Comparison of ENCODE assay signal across 15 cellular contexts in genomic region chr13:41071775-41072174, GRCh38. TPM values are rescaled to one million over a fixed set of nuclear protein-coding genes. Genes with fewer than 3 reads are reported as not detected.
DNase-seq lines count a peak whose midpoint lies in the region; ATAC-seq and TF ChIP-seq lines count a peak whose summit lies in the region.
"Had no signal": no experiment of that assay in that cellular context is flagged by ENCODE, and none has a peak within 500 bp of the region (broad histone marks: within the 10 kb centered on the region; RNA-seq: fewer than 3 reads in every experiment).

No MANE protein-coding gene starts in this region.

- H3K4me2 ChIP-seq in mammary epithelial cell (ENCODE audit: insufficient read depth, low read depth, low read length) = no peak overlapping the region
- H3K4me2 ChIP-seq: A549 had no signal

- no peak overlapping the region for H2AFZ ChIP-seq in mammary epithelial cell (ENCODE audit: low read depth, low read length)

- peaks cover 4% of the 10 kb centered on the region for H3K79me2 ChIP-seq in mammary epithelial cell (ENCODE audit: insufficient read depth, low read length)

- no peaks in the 10 kb centered on the region for H4K20me1 ChIP-seq in mammary epithelial cell (ENCODE audit: insufficient read depth, low read length)

- H3K27me3 ChIP-seq in adrenal gland (no peaks in the 10 kb centered on the region), vagina (no peaks in the 10 kb centered on the region), mammary epithelial cell (ENCODE audit: insufficient read depth, low read length) (no peaks in the 10 kb centered on the region)
- H3K27me3 ChIP-seq: BE2C had no signal

- H3K27ac ChIP-seq in adrenal gland = no peak overlapping the region
- H3K27ac ChIP-seq in vagina = peak overlapping the region; percentile 10
- H3K27ac ChIP-seq in mammary epithelial cell (ENCODE audit: insufficient read depth, low read depth, low read length) = no peak overlapping the region
- H3K27ac ChIP-seq: A549, C4-2B had no signal

- intact Hi-C loops in adrenal gland (cut with DNase I) (loop anchor here in 1 of 2 donors (10.0 kb wide), 1 partner anchor 163 kb away; no protein-coding TSS in a partner anchor), vagina (cut with DNase I) (loop anchor here (10.0 kb wide), 1 partner anchor 153 kb away; no protein-coding TSS in a partner anchor), mammary epithelial cell (cut with micrococcal nuclease) (no loop called here)

- BruUV-seq in mammary epithelial cell (replicated peaks; lab: Mats Ljungman, UMichigan) = no TSS peak

- H3K4me1 ChIP-seq in adrenal gland (replicated peaks in 1 of 2) (no peaks in the 10 kb centered on the region), vagina (no peaks in the 10 kb centered on the region), mammary epithelial cell (ENCODE audit: insufficient read depth, low read length) (no peaks in the 10 kb centered on the region)
- H3K4me1 ChIP-seq: A549, BE2C had no signal

- peak; percentile 58 for ATAC-seq in omental fat pad (ENCODE audit: low FRiP score)
- no peak for ATAC-seq in HG03457 (IDR thresholded peaks at IDR 0.05; ENCODE audit: unreplicated experiment)
- ATAC-seq: A549 had no signal

- TF ChIP-seq POLR2A in adrenal gland (IDR thresholded peaks at IDR 0.05) = no peak
- no peak for TF ChIP-seq POLR2A in vagina (IDR thresholded peaks at IDR 0.05)

- dilution Hi-C loops in mammary epithelial cell (cut with HindIII; ENCODE audit: low sequenced_read_pairs) = no loop called here

- TF ChIP-seq CTCF in adrenal gland (IDR thresholded peaks at IDR 0.05) (no peak), fibroblast of mammary gland (conservative IDR thresholded peaks at IDR 0.05; ENCODE audit: control insufficient read depth, insufficient read depth, low read depth, low read length) (no peak), omental fat pad (IDR thresholded peaks at IDR 0.05) (no peak), vagina (IDR thresholded peaks at IDR 0.05) (no peak), mammary epithelial cell (conservative IDR thresholded peaks at IDR 0.05 in 1 of 2, IDR thresholded peaks at IDR 0.05 in 1 of 2; ENCODE audit: extremely low read depth in 1 of 2, insufficient read depth in 1 of 2, low read depth in 1 of 2, low read length in 2 of 2) (no peak)

- in situ Hi-C loops in mammary epithelial cell (cut with MboI; ENCODE audit: low sequenced_read_pairs in 2 of 2) = loop anchor here in 1 of 2 donors (10.0 kb wide), 1 partner anchor 143 kb away; no protein-coding TSS in a partner anchor

- CTCF ChIA-PET in mammary epithelial cell (lab: Charles Lee; ENCODE audit: low non-redundant PET) = interaction anchor here (0.6 kb wide), 1 partner anchor 14 kb away, joined by 5 read pairs; no protein-coding TSS in a partner anchor

- DNase-seq in adrenal gland (peak in 5 of 7 donors; percentile 38 to 75 (median 61)), fibroblast of mammary gland (ENCODE audit: low read depth) (peak; percentile 34), omental fat pad (ENCODE audit: low spot score) (no peak), vagina (ENCODE audit: extremely low spot score in 2 of 2) (no peak), DMS53 (lab: John Stamatoyannopoulos, UW) (no peak), mammary epithelial cell (no peak)
- DNase-seq: BE2C; CD4-positive, alpha-beta memory T cell; DMS79 treated with DMSO at 0.1 percent for 48 hours; GDM1; GOT3; H9 had no signal

- no peak overlapping the region for H3K9ac ChIP-seq in mammary epithelial cell (ENCODE audit: insufficient read depth, low read length)

- WGBS in adrenal gland, 4 donors = 52 to 68% (median 59%) methylated on average over 7 of the region's 7 CpGs
- 82% methylated on average over 6 of the region's 7 CpGs for WGBS in mammary epithelial cell (ENCODE audit: low coverage, missing lambda C conversion rate)

- H3K4me3 ChIP-seq in adrenal gland = no peak overlapping the region
- H3K4me3 ChIP-seq in fibroblast of mammary gland (ENCODE audit: control insufficient read depth, low read depth, low read length) = no peak overlapping the region
- no peak overlapping the region for H3K4me3 ChIP-seq in vagina
- no peak overlapping the region for H3K4me3 ChIP-seq in mammary epithelial cell (replicated peaks in 1 of 3; ENCODE audit: insufficient read depth in 1 of 3, low read depth in 2 of 3, low read length in 3 of 3)
- H3K4me3 ChIP-seq: A549 had no signal

- H3K36me3 ChIP-seq in adrenal gland (replicated peaks in 1 of 2) (peaks cover 0 to 86% of the 10 kb centered on the region in 2 donors), vagina (peaks cover 0 to 87% of the 10 kb centered on the region in 2 donors), mammary epithelial cell (ENCODE audit: insufficient read depth, low read length) (peaks cover 46% of the 10 kb centered on the region)

- H3K9me3 ChIP-seq in adrenal gland (replicated peaks in 1 of 3) (no peaks in the 10 kb centered on the region), vagina (no peaks in the 10 kb centered on the region), mammary epithelial cell (replicated peaks; ENCODE audit: insufficient read depth, low read length) (no peaks in the 10 kb centered on the region)
- H3K9me3 ChIP-seq: A549, BE2C had no signal

RNA-seq across cellular contexts. Expression of gene WBP4, which starts 10.5 kb away (rescaled TPM):
- 10 to 100 TPM in 5 of 8 donors, 1 to 10 TPM in 3; 8.1 to 19.1 (median 11.5) TPM for total RNA-seq in adrenal gland
- 10 to 100 TPM; 21.2 to 28.5 (median 28.0) TPM for polyA plus RNA-seq in adrenal gland
- total RNA-seq in omental fat pad = 10 to 100 TPM; 11.4 to 14.5 (median 11.8) TPM
- total RNA-seq in vagina = 13.5 TPM
- total RNA-seq in mammary epithelial cell = 10 to 100 TPM in 1 of 2 donors, 1 to 10 TPM in 1; 5.0 to 12.4 TPM
- polyA plus RNA-seq in mammary epithelial cell = 5.2 TPM
- 0.98 TPM for polyA minus RNA-seq in mammary epithelial cell

RNA-seq across cellular contexts. Expression of gene ELF1, which starts 52.7 kb away (rescaled TPM):
- 10 to 100 TPM; 27.6 to 64.3 (median 54.1) TPM for total RNA-seq in adrenal gland
- polyA plus RNA-seq in adrenal gland = 10 to 100 TPM in 2 of 3 donors, 1 to 10 TPM in 1; 6.3 to 36.1 (median 10.4) TPM
- 100 to 1,000 TPM in 1 of 4 donors, 10 to 100 TPM in 3; 87.4 to 107 (median 89.9) TPM for total RNA-seq in omental fat pad
- 101 TPM for total RNA-seq in vagina
- total RNA-seq in mammary epithelial cell = 10 to 100 TPM; 48.0 to 66.3 TPM
- polyA plus RNA-seq in mammary epithelial cell = 32.6 TPM
- 51.3 TPM for polyA minus RNA-seq in mammary epithelial cell

Comparison
In these comparisons a context has a peak if more than half of its experiments do, and no peak if none do; other contexts are left out.
1. DNase-seq: peak in adrenal gland (5 of 7) and fibroblast of mammary gland (single experiment); none in omental fat pad (single experiment), vagina (0 of 2), DMS53 (single experiment) and mammary epithelial cell (single experiment).